ENCODE assay signal across 8 cellular contexts in the genomic region with DNA sequence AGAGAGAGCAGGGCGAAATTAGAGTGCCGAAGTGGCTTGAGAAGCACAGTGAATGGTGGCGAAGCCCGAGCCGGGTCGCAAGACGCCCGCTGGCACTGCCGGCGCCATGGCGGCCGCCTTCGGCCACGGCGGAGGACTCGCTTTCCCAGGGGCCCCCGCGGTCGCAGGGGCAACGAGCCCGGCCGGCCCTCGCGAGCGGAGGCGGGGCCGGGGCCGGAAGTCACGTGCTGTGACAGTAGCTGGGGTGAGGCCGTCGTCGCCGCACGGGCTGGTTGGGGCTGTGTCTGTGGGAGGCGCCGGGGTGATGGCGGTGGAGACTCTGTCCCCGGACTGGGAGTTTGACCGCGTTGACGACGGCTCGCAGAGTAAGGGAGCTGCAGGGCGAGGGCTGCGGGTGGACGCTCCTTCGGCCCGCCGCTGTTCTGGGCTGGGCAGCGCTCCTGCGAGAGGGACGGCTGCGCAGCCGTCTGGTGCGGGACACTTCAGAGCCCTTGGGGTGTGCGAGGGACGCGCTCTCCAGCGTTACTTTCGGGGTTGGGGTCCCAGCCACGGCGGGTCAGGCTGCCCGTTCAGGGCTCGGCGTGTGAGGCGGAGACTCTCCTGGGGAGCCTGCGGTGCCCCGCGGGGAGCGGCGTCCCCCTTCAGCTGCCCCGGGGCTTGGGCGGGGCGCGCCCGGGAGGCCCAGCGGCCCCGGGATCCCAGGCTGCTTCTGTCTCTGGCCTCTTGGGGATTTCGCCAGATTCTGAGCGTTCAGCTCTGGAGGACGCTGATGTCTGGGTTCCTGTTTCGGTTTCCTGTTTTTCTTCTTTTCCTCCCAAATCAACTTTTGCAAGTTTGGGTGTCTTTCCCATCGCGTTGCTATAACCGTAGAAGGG. TPM values are rescaled to one million over a fixed set of nuclear protein-coding genes. Genes with fewer than 3 reads are reported as not detected.
DNase-seq lines count a peak whose midpoint lies in the region; ATAC-seq, FAIRE-seq and TF ChIP-seq lines count a peak whose summit lies in the region.

A gene with protein sequence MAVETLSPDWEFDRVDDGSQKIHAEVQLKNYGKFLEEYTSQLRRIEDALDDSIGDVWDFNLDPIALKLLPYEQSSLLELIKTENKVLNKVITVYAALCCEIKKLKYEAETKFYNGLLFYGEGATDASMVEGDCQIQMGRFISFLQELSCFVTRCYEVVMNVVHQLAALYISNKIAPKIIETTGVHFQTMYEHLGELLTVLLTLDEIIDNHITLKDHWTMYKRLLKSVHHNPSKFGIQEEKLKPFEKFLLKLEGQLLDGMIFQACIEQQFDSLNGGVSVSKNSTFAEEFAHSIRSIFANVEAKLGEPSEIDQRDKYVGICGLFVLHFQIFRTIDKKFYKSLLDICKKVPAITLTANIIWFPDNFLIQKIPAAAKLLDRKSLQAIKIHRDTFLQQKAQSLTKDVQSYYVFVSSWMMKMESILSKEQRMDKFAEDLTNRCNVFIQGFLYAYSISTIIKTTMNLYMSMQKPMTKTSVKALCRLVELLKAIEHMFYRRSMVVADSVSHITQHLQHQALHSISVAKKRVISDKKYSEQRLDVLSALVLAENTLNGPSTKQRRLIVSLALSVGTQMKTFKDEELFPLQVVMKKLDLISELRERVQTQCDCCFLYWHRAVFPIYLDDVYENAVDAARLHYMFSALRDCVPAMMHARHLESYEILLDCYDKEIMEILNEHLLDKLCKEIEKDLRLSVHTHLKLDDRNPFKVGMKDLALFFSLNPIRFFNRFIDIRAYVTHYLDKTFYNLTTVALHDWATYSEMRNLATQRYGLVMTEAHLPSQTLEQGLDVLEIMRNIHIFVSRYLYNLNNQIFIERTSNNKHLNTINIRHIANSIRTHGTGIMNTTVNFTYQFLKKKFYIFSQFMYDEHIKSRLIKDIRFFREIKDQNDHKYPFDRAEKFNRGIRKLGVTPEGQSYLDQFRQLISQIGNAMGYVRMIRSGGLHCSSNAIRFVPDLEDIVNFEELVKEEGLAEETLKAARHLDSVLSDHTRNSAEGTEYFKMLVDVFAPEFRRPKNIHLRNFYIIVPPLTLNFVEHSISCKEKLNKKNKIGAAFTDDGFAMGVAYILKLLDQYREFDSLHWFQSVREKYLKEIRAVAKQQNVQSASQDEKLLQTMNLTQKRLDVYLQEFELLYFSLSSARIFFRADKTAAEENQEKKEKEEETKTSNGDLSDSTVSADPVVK (plus strand): TSS at position 235 of the 875 bp plus-strand sequence. CDS start 70 bp downstream, at position 305.

- no peaks in the 10 kb centered on the region for H3K36me3 ChIP-seq in bronchial epithelial cell (ENCODE audit: control insufficient read depth, insufficient read depth, low read length)

- TF ChIP-seq CTCF in WTC11 (IDR thresholded peaks at IDR 0.05) (no peak), bronchial epithelial cell (IDR thresholded peaks at IDR 0.05; ENCODE audit: insufficient read depth, low read length, severe bottlenecking) (no peak)

- ATAC-seq in HG03175 (IDR thresholded peaks at IDR 0.05; ENCODE audit: unreplicated experiment) (peak; percentile 90), WTC11 (peak; percentile 94)

- H3K36me3 Mint-ChIP-seq in WTC11 (peaks cover 9% of the 10 kb centered on the region), immature natural killer cell (peaks cover 4 to 9% (median 8%) of the 10 kb centered on the region in 3 donors)

- in situ Hi-C loops in GM18951 (cut with MboI; ENCODE audit: low sequenced_read_pairs, unreplicated experiment): no loop called here

- H3K9me3 Mint-ChIP-seq in WTC11 (peaks cover 8% of the 10 kb centered on the region), immature natural killer cell (no peaks in the 10 kb centered on the region)

- POLR2A ChIA-PET in WTC11 (lab: Charles Lee): interaction anchor here (0.6 to 1.9 kb wide), 8 partner anchors 8 to 1178 kb away, joined by 3 to 9 read pairs (median 5); a partner anchor contains a TSS

- H3K27me3 Mint-ChIP-seq in WTC11 (ENCODE audit: low read depth): peaks cover 9% of the 10 kb centered on the region
- H3K27me3 Mint-ChIP-seq in immature natural killer cell (ENCODE audit: low read depth in 3 of 3): peaks cover 3 to 22% (median 17%) of the 10 kb centered on the region in 3 donors

- peak within 1 kb of the TSS; percentile 96 for H3K4me3 ChIP-seq in bronchial epithelial cell (ENCODE audit: low read depth, low read length)

- H3K4me1 Mint-ChIP-seq in WTC11: peaks cover 51% of the 10 kb centered on the region
- peaks cover 33 to 38% of the 10 kb centered on the region in 2 donors for H3K4me1 Mint-ChIP-seq in immature natural killer cell

- peak; percentile 99 for TF ChIP-seq POLR2A in GM18951 (IDR thresholded peaks at IDR 0.05; ENCODE audit: extremely low read depth, insufficient read depth, insufficient read length)

- H3K27ac Mint-ChIP-seq in WTC11: peak within 1 kb of the TSS; percentile 97
- H3K27ac Mint-ChIP-seq in immature natural killer cell: peak within 1 kb of the TSS; percentile 91 to 97 (median 93)

- no peaks in the 10 kb centered on the region for H3K27me3 ChIP-seq in bronchial epithelial cell (ENCODE audit: control insufficient read depth, insufficient read depth, low read length)

- DNase-seq in AG08396 (ENCODE audit: low spot score) (peak; percentile 98), NCI-H226 (peak; percentile 93), WTC11 (ENCODE audit: low spot score) (peak; percentile 94), bronchial epithelial cell (ENCODE audit: low read depth) (peak; percentile 77), immature natural killer cell (peak; percentile 93 to 94 (median 93)), smooth muscle cell of the brain vasculature (ENCODE audit: low read depth, low spot score) (peak; percentile 67)

- H3K4me3 Mint-ChIP-seq in WTC11 (peak within 1 kb of the TSS; percentile 96), immature natural killer cell (peak within 1 kb of the TSS; percentile 89 to 97 (median 94))

- CTCF ChIA-PET in WTC11 (lab: Charles Lee): interaction anchor here (0.9 to 1.5 kb wide), 3 partner anchors 16 to 55 kb away, joined by 3 to 6 read pairs (median 3); a partner anchor contains a TSS

- no peak for FAIRE-seq in bronchial epithelial cell (lab: Jason Lieb, UNC)

TF ChIP-seq in WTC11, 78 proteins besides CTCF, POLR2A, EP300 and RAD21 (continues in another document):
- no peak for TF ChIP-seq EMX1 (CRISPR knock-in tag; IDR thresholded peaks at IDR 0.05)
- 0 out of 2 replicates have a peak, but pooled peaks have one; percentile 72 for TF ChIP-seq NR3C1 (CRISPR knock-in tag; conservative IDR thresholded peaks at IDR 0.05; ENCODE audit: low read depth)
- TF ChIP-seq NFE2L1 (CRISPR knock-in tag; IDR thresholded peaks at IDR 0.05): peak; percentile 90
- peak; percentile 86 for TF ChIP-seq GABPB1 (CRISPR knock-in tag; IDR thresholded peaks at IDR 0.05)
- peak; percentile 61; the same call in 1 of the 2 replicates for TF ChIP-seq CREB1 (CRISPR knock-in tag; IDR thresholded peaks at IDR 0.05)
- TF ChIP-seq ESRRA (CRISPR knock-in tag; IDR thresholded peaks at IDR 0.05; ENCODE audit: borderline replicate concordance): peak; percentile 85; the same call in 1 of the 2 replicates
- TF ChIP-seq, protein P1, sequence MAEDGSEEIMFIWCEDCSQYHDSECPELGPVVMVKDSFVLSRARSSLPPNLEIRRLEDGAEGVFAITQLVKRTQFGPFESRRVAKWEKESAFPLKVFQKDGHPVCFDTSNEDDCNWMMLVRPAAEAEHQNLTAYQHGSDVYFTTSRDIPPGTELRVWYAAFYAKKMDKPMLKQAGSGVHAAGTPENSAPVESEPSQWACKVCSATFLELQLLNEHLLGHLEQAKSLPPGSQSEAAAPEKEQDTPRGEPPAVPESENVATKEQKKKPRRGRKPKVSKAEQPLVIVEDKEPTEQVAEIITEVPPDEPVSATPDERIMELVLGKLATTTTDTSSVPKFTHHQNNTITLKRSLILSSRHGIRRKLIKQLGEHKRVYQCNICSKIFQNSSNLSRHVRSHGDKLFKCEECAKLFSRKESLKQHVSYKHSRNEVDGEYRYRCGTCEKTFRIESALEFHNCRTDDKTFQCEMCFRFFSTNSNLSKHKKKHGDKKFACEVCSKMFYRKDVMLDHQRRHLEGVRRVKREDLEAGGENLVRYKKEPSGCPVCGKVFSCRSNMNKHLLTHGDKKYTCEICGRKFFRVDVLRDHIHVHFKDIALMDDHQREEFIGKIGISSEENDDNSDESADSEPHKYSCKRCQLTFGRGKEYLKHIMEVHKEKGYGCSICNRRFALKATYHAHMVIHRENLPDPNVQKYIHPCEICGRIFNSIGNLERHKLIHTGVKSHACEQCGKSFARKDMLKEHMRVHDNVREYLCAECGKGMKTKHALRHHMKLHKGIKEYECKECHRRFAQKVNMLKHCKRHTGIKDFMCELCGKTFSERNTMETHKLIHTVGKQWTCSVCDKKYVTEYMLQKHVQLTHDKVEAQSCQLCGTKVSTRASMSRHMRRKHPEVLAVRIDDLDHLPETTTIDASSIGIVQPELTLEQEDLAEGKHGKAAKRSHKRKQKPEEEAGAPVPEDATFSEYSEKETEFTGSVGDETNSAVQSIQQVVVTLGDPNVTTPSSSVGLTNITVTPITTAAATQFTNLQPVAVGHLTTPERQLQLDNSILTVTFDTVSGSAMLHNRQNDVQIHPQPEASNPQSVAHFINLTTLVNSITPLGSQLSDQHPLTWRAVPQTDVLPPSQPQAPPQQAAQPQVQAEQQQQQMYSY (CRISPR knock-in tag; IDR thresholded peaks at IDR 0.05): no peak
- peak; percentile 87 for TF ChIP-seq CREM (CRISPR knock-in tag; IDR thresholded peaks at IDR 0.05)
- 0 out of 2 replicates have a peak, but pooled peaks have one; percentile 39 for TF ChIP-seq ZNF416 (CRISPR knock-in tag; IDR thresholded peaks at IDR 0.05)
- peak; percentile 95 for TF ChIP-seq FOXK1 (CRISPR knock-in tag; IDR thresholded peaks at IDR 0.05)
- TF ChIP-seq MXD4 (CRISPR knock-in tag; IDR thresholded peaks at IDR 0.05; ENCODE audit: borderline replicate concordance): no peak
- TF ChIP-seq, protein P2, sequence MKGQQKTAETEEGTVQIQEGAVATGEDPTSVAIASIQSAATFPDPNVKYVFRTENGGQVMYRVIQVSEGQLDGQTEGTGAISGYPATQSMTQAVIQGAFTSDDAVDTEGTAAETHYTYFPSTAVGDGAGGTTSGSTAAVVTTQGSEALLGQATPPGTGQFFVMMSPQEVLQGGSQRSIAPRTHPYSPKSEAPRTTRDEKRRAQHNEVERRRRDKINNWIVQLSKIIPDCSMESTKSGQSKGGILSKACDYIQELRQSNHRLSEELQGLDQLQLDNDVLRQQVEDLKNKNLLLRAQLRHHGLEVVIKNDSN (CRISPR knock-in tag; IDR thresholded peaks at IDR 0.05): peak; percentile 98
- TF ChIP-seq SMAD3 (CRISPR knock-in tag; IDR thresholded peaks at IDR 0.05; ENCODE audit: borderline replicate concordance): peak; percentile 95
- TF ChIP-seq JUN (CRISPR knock-in tag; IDR thresholded peaks at IDR 0.05): 0 out of 2 replicates have a peak, but pooled peaks have one; percentile 44
- TF ChIP-seq RELA (CRISPR knock-in tag; IDR thresholded peaks at IDR 0.05; ENCODE audit: borderline replicate concordance): peak; percentile 73; the same call in 1 of the 2 replicates

RNA-seq across cellular contexts. Expression of the gene that starts here (rescaled TPM):
- total RNA-seq in WTC11 (2021): 40.4 to 43.4 TPM (median 42.9 TPM) in 3 replicates
- total RNA-seq in bronchial epithelial cell: 52.5 and 60.8 TPM in 2 replicates
- 10 to 100 TPM; 19.0 to 35.3 (median 28.3) TPM for polyA plus RNA-seq in immature natural killer cell

Comparison
In these comparisons a context has a peak if more than half of its experiments do, and no peak if none do; other contexts are left out.
1. Peak in every context shown above with its lines: DNase-seq, ATAC-seq and H3K4me3 ChIP-seq.